Comparison of ENCODE assay signal across 8 cellular contexts in the genomic region with DNA sequence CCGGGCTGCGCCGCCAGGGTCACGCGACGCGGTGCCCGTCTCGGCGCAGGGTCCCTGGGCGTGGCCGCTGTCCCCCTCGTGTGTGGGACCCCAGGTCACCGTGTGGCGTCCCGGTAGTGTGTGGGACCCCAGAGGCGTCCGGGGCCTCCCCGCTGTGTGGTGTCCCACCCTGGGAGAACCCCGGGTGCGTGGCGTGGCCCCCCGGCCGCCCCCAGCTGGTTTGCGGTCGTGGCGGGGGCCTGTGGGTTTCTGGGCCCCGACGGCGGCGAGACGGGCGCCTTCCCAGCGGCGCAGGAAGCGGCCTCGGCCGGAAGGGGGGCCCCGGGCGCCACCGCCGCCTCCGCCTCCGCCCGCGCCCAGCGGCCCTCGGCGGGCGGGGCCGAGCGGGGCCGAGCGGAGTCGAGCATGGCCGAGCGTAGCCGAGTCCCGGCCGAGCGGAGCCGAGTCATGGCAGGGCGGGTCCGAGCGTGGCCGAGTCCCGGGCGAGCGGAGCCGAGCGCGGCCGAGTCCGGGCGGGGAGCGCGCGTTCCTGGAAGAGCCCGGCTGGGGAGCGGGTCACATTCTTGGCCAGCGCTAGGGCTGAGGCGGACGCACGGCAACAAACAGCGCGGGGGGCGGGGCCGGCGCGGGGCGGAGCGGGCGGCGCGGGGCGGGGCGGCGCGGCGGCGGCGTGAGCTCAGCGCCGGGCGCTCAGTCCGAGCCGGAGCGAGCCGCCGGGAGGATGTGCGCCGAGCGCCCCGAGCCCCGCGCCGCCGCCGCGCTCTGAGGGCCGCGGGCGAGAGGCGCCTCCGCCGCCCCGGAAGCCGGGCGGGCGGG. TPM values are rescaled to one million over a fixed set of nuclear protein-coding genes. Genes with fewer than 3 reads are reported as not detected.
A peak's percentile ranks its signal among the peaks of the same experiment; 100 is the strongest.
DNase-seq lines count a peak whose midpoint lies in the region; ATAC-seq and TF ChIP-seq lines count a peak whose summit lies in the region.

No MANE protein-coding gene starts in this region.

- H3K27ac Mint-ChIP-seq in T-helper 17 cell, result no peak overlapping the region

- intact Hi-C loops in psoas muscle (cut with DNase I), result no loop called here

- H3K9me3 ChIP-seq in T-helper 17 cell (ENCODE audit: control insufficient read depth, low read length, poor library complexity, severe bottlenecking) (no peaks in the 10 kb centered on the region), right atrium auricular region (no peaks in the 10 kb centered on the region), psoas muscle (no peaks in the 10 kb centered on the region)

- H3K4me1 ChIP-seq in right atrium auricular region, result peaks cover 0 to 40% of the 10 kb centered on the region in 2 donors
- H3K4me1 ChIP-seq in psoas muscle, result peaks cover 31% of the 10 kb centered on the region
- peaks cover 3% of the 10 kb centered on the region for H3K4me1 ChIP-seq in urinary bladder (ENCODE audit: insufficient read depth)

- H3K4me1 Mint-ChIP-seq in T-helper 17 cell, result peaks cover 22% of the 10 kb centered on the region

- ATAC-seq in GM18502 (IDR thresholded peaks at IDR 0.05; ENCODE audit: poor library complexity, unreplicated experiment) (peak; percentile 89), HG02885 (IDR thresholded peaks at IDR 0.05; ENCODE audit: poor library complexity, unreplicated experiment) (peak; percentile 87), T-helper 17 cell (peak; percentile 82), psoas muscle (peak; percentile 89 to 93 (median 91))

- WGBS in psoas muscle, 3 donors, result 0 to 1% (median 0%) methylated on average over 27 to 127 of the region's 130 CpGs
- under 1% methylated on average over 120 of the region's 130 CpGs for WGBS in urinary bladder

- peak overlapping the region; percentile 80 to 85 for H3K4me3 ChIP-seq in right atrium auricular region
- peak overlapping the region; percentile 87 for H3K4me3 ChIP-seq in psoas muscle
- peak overlapping the region; percentile 92 for H3K4me3 ChIP-seq in urinary bladder (ENCODE audit: low read depth, low read length)

- DNase-seq in NCI-H1694 (lab: John Stamatoyannopoulos, UW) (peak; percentile 76), T-helper 17 cell (peak; percentile 87 to 93 (median 89)), right atrium auricular region (ENCODE audit: low spot score) (peak; percentile 96), psoas muscle (peak; percentile 96 to 99)

- H3K27me3 Mint-ChIP-seq in T-helper 17 cell, result no peaks in the 10 kb centered on the region

- H3K27me3 ChIP-seq in right atrium auricular region (no peaks in the 10 kb centered on the region), psoas muscle (ENCODE audit: insufficient read depth in 3 of 3, low read length in 2 of 3) (no peaks in the 10 kb centered on the region)

- no peaks in the 10 kb centered on the region for H3K36me3 ChIP-seq in right atrium auricular region
- no peaks in the 10 kb centered on the region for H3K36me3 ChIP-seq in psoas muscle (ENCODE audit: insufficient read depth in 1 of 2, low read depth in 1 of 2)
- H3K36me3 ChIP-seq in urinary bladder (ENCODE audit: insufficient read depth), result no peaks in the 10 kb centered on the region

- H3K4me3 Mint-ChIP-seq in T-helper 17 cell, result peak overlapping the region; percentile 82

- H3K36me3 Mint-ChIP-seq in T-helper 17 cell (ENCODE audit: low read depth), result peaks cover 3% of the 10 kb centered on the region

- H3K27ac ChIP-seq in angular gyrus (ENCODE audit: low read depth, low read length) (peak overlapping the region; percentile 96), right atrium auricular region (peak overlapping the region; percentile 97 to 100), psoas muscle (peak overlapping the region; percentile 99), urinary bladder (ENCODE audit: low read depth) (peak overlapping the region; percentile 99)

- TF ChIP-seq CTCF in right atrium auricular region (IDR thresholded peaks at IDR 0.05) (no peak), psoas muscle (IDR thresholded peaks at IDR 0.05) (peak; percentile 8)

RNA-seq across cellular contexts. Expression of a gene that starts 0.6 kb away (rescaled TPM):
- total RNA-seq in T-helper 17 cell (100 to 1,000 TPM; 183 to 215 TPM), right atrium auricular region (10 to 100 TPM; 36.7 to 57.2 TPM), psoas muscle (10 to 100 TPM; 21.4 to 32.1 (median 30.3) TPM), urinary bladder (27.8 TPM)
- polyA plus RNA-seq in psoas muscle (10 to 100 TPM in 2 of 3 donors, 1 to 10 TPM in 1; 7.7 to 20.9 (median 18.3) TPM), urinary bladder (60.5 TPM)

RNA-seq across cellular contexts. Expression of a gene that starts 33.0 kb away (rescaled TPM):
- 10 to 100 TPM; 44.6 to 48.6 TPM for total RNA-seq in T-helper 17 cell
- total RNA-seq in right atrium auricular region, result 10 to 100 TPM; 18.5 to 24.3 TPM
- 10 to 100 TPM; 17.8 to 26.3 (median 19.4) TPM for total RNA-seq in psoas muscle
- polyA plus RNA-seq in psoas muscle, result 10 to 100 TPM; 22.1 to 48.1 (median 28.2) TPM
- 14.6 TPM for total RNA-seq in urinary bladder
- polyA plus RNA-seq in urinary bladder, result 96.4 TPM

Comparison
In these comparisons a context has a peak if more than half of its experiments do, and no peak if none do; other contexts are left out.
1. Peak in every context shown above with its lines: DNase-seq, ATAC-seq, H3K4me3 ChIP-seq and H3K27ac ChIP-seq.